In the genomic region with DNA sequence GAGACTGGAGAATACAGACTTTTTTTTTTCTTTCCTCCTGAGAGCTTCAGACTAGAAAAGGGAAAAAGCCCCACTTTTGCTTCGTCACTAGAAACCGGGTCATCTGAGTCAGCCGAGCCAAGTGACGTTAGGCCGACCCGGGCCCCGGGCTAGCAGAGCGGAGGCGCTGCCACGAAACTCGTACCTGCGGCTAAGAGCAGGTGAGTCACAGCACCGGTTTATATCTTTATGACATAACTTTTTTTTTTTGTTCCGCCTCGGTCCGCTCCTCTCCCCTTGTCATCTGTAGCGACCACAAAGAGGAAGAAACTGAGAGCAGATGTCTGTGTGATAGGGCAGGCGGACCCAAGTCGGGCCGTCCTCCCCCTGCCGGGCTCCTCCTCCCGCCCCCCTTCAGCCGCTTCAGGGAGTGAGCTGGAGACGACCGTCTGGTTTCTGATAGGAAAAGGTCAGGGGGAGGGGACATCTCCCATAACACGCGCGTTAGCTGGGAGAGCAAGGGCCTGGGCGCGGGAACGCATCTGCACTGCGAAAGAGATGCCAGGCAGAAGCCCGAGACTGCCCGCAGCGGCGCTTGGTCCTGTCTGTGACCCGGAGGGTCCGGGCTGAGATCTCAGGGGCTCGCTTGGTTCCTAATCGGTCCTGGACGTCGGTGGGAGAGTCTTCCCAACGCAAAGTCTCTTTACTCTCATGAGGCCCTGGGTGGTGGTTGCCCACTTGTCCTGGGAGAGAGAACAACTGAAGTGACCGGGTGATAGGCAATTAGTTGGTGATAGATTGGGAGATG, we compare ENCODE assay signal across 9 cellular contexts. TPM values are rescaled to one million over a fixed set of nuclear protein-coding genes. Genes with fewer than 3 reads are reported as not detected.
A peak's percentile ranks its signal among the peaks of the same experiment; 100 is the strongest.
DNase-seq lines count a peak whose midpoint lies in the region; ATAC-seq and TF ChIP-seq lines count a peak whose summit lies in the region.
"Had no signal": no experiment of that assay in that cellular context is flagged by ENCODE, and none has a peak within 500 bp of the region (broad histone marks: within the 10 kb centered on the region; RNA-seq: fewer than 3 reads in every experiment).

No MANE protein-coding gene starts in this region.

- H3K4me3 ChIP-seq in HFF-Myc (replicated peaks; ENCODE audit: low read depth, low read length) = peak overlapping the region; percentile 48
- peak overlapping the region; percentile 70 for H3K4me3 ChIP-seq in thoracic aorta

- H3K36me3 ChIP-seq in thoracic aorta = no peaks in the 10 kb centered on the region

- H3K27ac Mint-ChIP-seq in dendritic cell treated with granulocyte-macrophage colony-stimulating factor and Interleukin-4, amounts not matched to agents 40 ng/mL and 50 ng/mL, for 4 days = no peak overlapping the region
- no peak overlapping the region for H3K27ac Mint-ChIP-seq in natural killer cell treated with Interleukin-12 subunit alpha and Interleukin-12 subunit beta and Interleukin-15 and Interleukin-18, amount 100 ng/mL, for 72 hours

- peak; percentile 95 for DNase-seq in COR-L47 (lab: John Stamatoyannopoulos, UW)
- no peak for DNase-seq in HFF-Myc (ENCODE audit: extremely low read depth, low read depth)
- DNase-seq in NCI-H187 treated with DMSO at 0.1 percent for 48 hours (lab: John Stamatoyannopoulos, UW) = peak; percentile 93
- peak; percentile 29 for DNase-seq in T-helper 22 cell (ENCODE audit: low read depth)
- DNase-seq in natural killer cell treated with Interleukin-12 subunit alpha and Interleukin-12 subunit beta and Interleukin-15 and Interleukin-18, amount 100 ng/mL, for 72 hours (ENCODE audit: low spot score) = no peak
- DNase-seq in thoracic aorta (ENCODE audit: low spot score) = no peak
- DNase-seq in ureter (ENCODE audit: low spot score) = no peak

- peaks cover 24% of the 10 kb centered on the region for H3K4me1 Mint-ChIP-seq in dendritic cell treated with granulocyte-macrophage colony-stimulating factor and Interleukin-4, amounts not matched to agents 40 ng/mL and 50 ng/mL, for 4 days (ENCODE audit: low read depth)
- H3K4me1 Mint-ChIP-seq in natural killer cell treated with Interleukin-12 subunit alpha and Interleukin-12 subunit beta and Interleukin-15 and Interleukin-18, amount 100 ng/mL, for 72 hours (ENCODE audit: low read depth in 2 of 2) = peaks cover 0 to 10% of the 10 kb centered on the region in 2 donors

- TF ChIP-seq CTCF in HFF-Myc (IDR thresholded peaks at IDR 0.05; ENCODE audit: low read depth, low read length, missing control alignments) (no peak), thoracic aorta (IDR thresholded peaks at IDR 0.05) (no peak)

- H3K4me3 Mint-ChIP-seq in dendritic cell treated with granulocyte-macrophage colony-stimulating factor and Interleukin-4, amounts not matched to agents 40 ng/mL and 50 ng/mL, for 4 days = peak overlapping the region; percentile 72
- peak overlapping the region; percentile 45 for H3K4me3 Mint-ChIP-seq in natural killer cell treated with Interleukin-12 subunit alpha and Interleukin-12 subunit beta and Interleukin-15 and Interleukin-18, amount 100 ng/mL, for 72 hours

- peak in 1 of 2 donors; percentile 28 for ATAC-seq in natural killer cell treated with Interleukin-12 subunit alpha and Interleukin-12 subunit beta and Interleukin-15 and Interleukin-18, amount 100 ng/mL, for 72 hours
- ATAC-seq in thoracic aorta (ENCODE audit: insufficient number of reproducible peaks, low FRiP score, low read depth) = no peak

- H3K9me3 ChIP-seq in thoracic aorta = no peaks in the 10 kb centered on the region

- peaks cover 67% of the 10 kb centered on the region for H3K27me3 ChIP-seq in thoracic aorta (replicated peaks; ENCODE audit: insufficient read depth)

- peaks cover 12 to 42% of the 10 kb centered on the region in 2 donors for H3K4me1 ChIP-seq in thoracic aorta (ENCODE audit: control insufficient read depth in 1 of 2, low read depth in 2 of 2)

- intact Hi-C loops in dendritic cell treated with granulocyte-macrophage colony-stimulating factor and Interleukin-4, amounts not matched to agents 40 ng/mL and 50 ng/mL, for 4 days (cut with micrococcal nuclease) = no loop called here

- no peaks in the 10 kb centered on the region for H3K36me3 Mint-ChIP-seq in dendritic cell treated with granulocyte-macrophage colony-stimulating factor and Interleukin-4, amounts not matched to agents 40 ng/mL and 50 ng/mL, for 4 days (ENCODE audit: low read depth)
- H3K36me3 Mint-ChIP-seq in natural killer cell treated with Interleukin-12 subunit alpha and Interleukin-12 subunit beta and Interleukin-15 and Interleukin-18, amount 100 ng/mL, for 72 hours = peaks cover 15% of the 10 kb centered on the region

- peaks cover 92% of the 10 kb centered on the region for H3K27me3 Mint-ChIP-seq in dendritic cell treated with granulocyte-macrophage colony-stimulating factor and Interleukin-4, amounts not matched to agents 40 ng/mL and 50 ng/mL, for 4 days
- peaks cover 31 to 55% of the 10 kb centered on the region in 2 donors for H3K27me3 Mint-ChIP-seq in natural killer cell treated with Interleukin-12 subunit alpha and Interleukin-12 subunit beta and Interleukin-15 and Interleukin-18, amount 100 ng/mL, for 72 hours

- H3K9me3 Mint-ChIP-seq in dendritic cell treated with granulocyte-macrophage colony-stimulating factor and Interleukin-4, amounts not matched to agents 40 ng/mL and 50 ng/mL, for 4 days = no peaks in the 10 kb centered on the region
- peaks cover 3% of the 10 kb centered on the region for H3K9me3 Mint-ChIP-seq in natural killer cell treated with Interleukin-12 subunit alpha and Interleukin-12 subunit beta and Interleukin-15 and Interleukin-18, amount 100 ng/mL, for 72 hours

- H3K27ac ChIP-seq in thoracic aorta = no peak overlapping the region

RNA-seq across cellular contexts. Expression of gene TTC6, which starts 0.6 kb away (rescaled TPM):
- not detected for total RNA-seq in natural killer cell treated with Interleukin-12 subunit alpha and Interleukin-12 subunit beta and Interleukin-15 and Interleukin-18, amount 100 ng/mL, for 72 hours
- total RNA-seq in thoracic aorta (under 1 TPM in 1 of 2 donors, not detected in 1; 0.14 TPM), ureter (21.3 TPM)
- total RNA-seq: myocyte had no signal

RNA-seq across cellular contexts. Expression of gene FOXA1, which starts 1.0 kb away (rescaled TPM):
- total RNA-seq in natural killer cell treated with Interleukin-12 subunit alpha and Interleukin-12 subunit beta and Interleukin-15 and Interleukin-18, amount 100 ng/mL, for 72 hours = not detected
- total RNA-seq in thoracic aorta = not detected
- 126 TPM for total RNA-seq in ureter

Comparison
In these comparisons a context has a peak if more than half of its experiments do, and no peak if none do; other contexts are left out.
1. DNase-seq: peak in COR-L47 (single experiment), NCI-H187 treated with DMSO at 0.1 percent for 48 hours (single experiment) and T-helper 22 cell (single experiment); none in HFF-Myc (single experiment), natural killer cell treated with Interleukin-12 subunit alpha and Interleukin-12 subunit beta and Interleukin-15 and Interleukin-18, amount 100 ng/mL, for 72 hours (single experiment), thoracic aorta (single experiment) and ureter (single experiment).
2. RNA of gene TTC6, which starts 0.6 kb away (total RNA-seq): 21.3 TPM in ureter (single experiment); 0.14 TPM in thoracic aorta and not detected in natural killer cell treated with Interleukin-12 subunit alpha and Interleukin-12 subunit beta and Interleukin-15 and Interleukin-18, amount 100 ng/mL, for 72 hours; every median in the first group is over 10 times any median in the second.
3. RNA of gene FOXA1, which starts 1.0 kb away (total RNA-seq): 126 TPM in ureter (single experiment); not detected in natural killer cell treated with Interleukin-12 subunit alpha and Interleukin-12 subunit beta and Interleukin-15 and Interleukin-18, amount 100 ng/mL, for 72 hours and not detected in thoracic aorta; every median in the first group is over 100 times any median in the second.